ENCODE assay signal across 1 cellular context in the genomic region with DNA sequence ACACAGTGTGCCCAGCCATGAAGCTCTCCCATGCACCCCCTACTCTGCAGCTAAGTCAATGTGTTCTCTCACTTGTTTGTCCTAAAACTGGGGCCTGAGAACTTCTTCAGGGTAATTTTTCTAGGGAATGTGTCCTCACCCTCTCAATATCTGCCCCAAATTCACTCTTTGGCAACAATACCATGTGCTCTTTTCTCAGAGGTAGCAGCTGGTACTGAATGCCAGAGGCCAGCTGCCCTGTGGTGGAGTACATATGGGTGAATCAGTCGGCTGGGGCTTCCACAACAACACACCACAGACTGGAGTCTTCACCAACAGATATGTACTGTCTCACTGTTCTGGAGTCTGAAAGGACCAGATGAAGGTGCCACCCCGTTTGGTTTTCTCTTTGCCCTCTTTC.
TF ChIP-seq lines count a peak whose summit lies in the region.

No MANE protein-coding gene starts in this region.

TF ChIP-seq in K562, 482 proteins besides CTCF, POLR2A, EP300 and RAD21 (continued from another document):
- TF ChIP-seq ZBTB49 (CRISPR knock-in tag; IDR thresholded peaks at IDR 0.05; ENCODE audit: borderline replicate concordance): no peak
- no peak for TF ChIP-seq ZNF512 (tag; IDR thresholded peaks at IDR 0.05)
- TF ChIP-seq ZNF253 (CRISPR knock-in tag; conservative IDR thresholded peaks at IDR 0.05): no peak
- no peak for TF ChIP-seq MTA2 (IDR thresholded peaks at IDR 0.05; ENCODE audit: low read depth)
- no peak for TF ChIP-seq XRCC5 (IDR thresholded peaks at IDR 0.05; ENCODE audit: low read depth, low read length)
- TF ChIP-seq ETV5 (CRISPR knock-in tag; IDR thresholded peaks at IDR 0.05; ENCODE audit: low read depth): 0 out of 2 replicates have a peak, but pooled peaks have one; percentile 33
- no peak for TF ChIP-seq FOS (IDR thresholded peaks at IDR 0.05; ENCODE audit: extremely low read depth, insufficient read length)
- TF ChIP-seq YBX1 (IDR thresholded peaks at IDR 0.05): no peak
- 0 out of 2 replicates have a peak, but pooled peaks have one; percentile 3 for TF ChIP-seq TGIF2 (CRISPR knock-in tag; IDR thresholded peaks at IDR 0.05)
- TF ChIP-seq ZNF347 (CRISPR knock-in tag; IDR thresholded peaks at IDR 0.05; ENCODE audit: low read depth): no peak
- TF ChIP-seq ZNF431 (CRISPR knock-in tag; IDR thresholded peaks at IDR 0.05): no peak
- TF ChIP-seq, protein P1, sequence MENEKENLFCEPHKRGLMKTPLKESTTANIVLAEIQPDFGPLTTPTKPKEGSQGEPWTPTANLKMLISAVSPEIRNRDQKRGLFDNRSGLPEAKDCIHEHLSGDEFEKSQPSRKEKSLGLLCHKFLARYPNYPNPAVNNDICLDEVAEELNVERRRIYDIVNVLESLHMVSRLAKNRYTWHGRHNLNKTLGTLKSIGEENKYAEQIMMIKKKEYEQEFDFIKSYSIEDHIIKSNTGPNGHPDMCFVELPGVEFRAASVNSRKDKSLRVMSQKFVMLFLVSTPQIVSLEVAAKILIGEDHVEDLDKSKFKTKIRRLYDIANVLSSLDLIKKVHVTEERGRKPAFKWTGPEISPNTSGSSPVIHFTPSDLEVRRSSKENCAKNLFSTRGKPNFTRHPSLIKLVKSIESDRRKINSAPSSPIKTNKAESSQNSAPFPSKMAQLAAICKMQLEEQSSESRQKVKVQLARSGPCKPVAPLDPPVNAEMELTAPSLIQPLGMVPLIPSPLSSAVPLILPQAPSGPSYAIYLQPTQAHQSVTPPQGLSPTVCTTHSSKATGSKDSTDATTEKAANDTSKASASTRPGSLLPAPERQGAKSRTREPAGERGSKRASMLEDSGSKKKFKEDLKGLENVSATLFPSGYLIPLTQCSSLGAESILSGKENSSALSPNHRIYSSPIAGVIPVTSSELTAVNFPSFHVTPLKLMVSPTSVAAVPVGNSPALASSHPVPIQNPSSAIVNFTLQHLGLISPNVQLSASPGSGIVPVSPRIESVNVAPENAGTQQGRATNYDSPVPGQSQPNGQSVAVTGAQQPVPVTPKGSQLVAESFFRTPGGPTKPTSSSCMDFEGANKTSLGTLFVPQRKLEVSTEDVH (IDR thresholded peaks at IDR 0.05; ENCODE audit: low read depth, partially characterized antibody): no peak
- no peak for TF ChIP-seq GTF3C2 (IDR thresholded peaks at IDR 0.05; ENCODE audit: borderline replicate concordance, extremely low read depth, insufficient read length)
- no peak for TF ChIP-seq ZNF263 (CRISPR knock-in tag; IDR thresholded peaks at IDR 0.05; ENCODE audit: borderline replicate concordance)
- TF ChIP-seq NELFE (IDR thresholded peaks at IDR 0.05; ENCODE audit: insufficient read depth, insufficient read length): no peak
- no peak for TF ChIP-seq ZNF583 (CRISPR knock-in tag; IDR thresholded peaks at IDR 0.05)
- no peak for TF ChIP-seq RNF2 (IDR thresholded peaks at IDR 0.05)
- TF ChIP-seq PHB (CRISPR knock-in tag; IDR thresholded peaks at IDR 0.05): no peak
- TF ChIP-seq DNMT1 (IDR thresholded peaks at IDR 0.05): no peak
- TF ChIP-seq RBM17 (IDR thresholded peaks at IDR 0.05; ENCODE audit: borderline replicate concordance, low read depth, low read length): no peak
- no peak for TF ChIP-seq STAT5A (IDR thresholded peaks at IDR 0.05; ENCODE audit: borderline replicate concordance, low read length)
- TF ChIP-seq, protein P2, sequence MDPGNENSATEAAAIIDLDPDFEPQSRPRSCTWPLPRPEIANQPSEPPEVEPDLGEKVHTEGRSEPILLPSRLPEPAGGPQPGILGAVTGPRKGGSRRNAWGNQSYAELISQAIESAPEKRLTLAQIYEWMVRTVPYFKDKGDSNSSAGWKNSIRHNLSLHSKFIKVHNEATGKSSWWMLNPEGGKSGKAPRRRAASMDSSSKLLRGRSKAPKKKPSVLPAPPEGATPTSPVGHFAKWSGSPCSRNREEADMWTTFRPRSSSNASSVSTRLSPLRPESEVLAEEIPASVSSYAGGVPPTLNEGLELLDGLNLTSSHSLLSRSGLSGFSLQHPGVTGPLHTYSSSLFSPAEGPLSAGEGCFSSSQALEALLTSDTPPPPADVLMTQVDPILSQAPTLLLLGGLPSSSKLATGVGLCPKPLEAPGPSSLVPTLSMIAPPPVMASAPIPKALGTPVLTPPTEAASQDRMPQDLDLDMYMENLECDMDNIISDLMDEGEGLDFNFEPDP (CRISPR knock-in tag; IDR thresholded peaks at IDR 0.05): no peak
- TF ChIP-seq HOXB6 (CRISPR knock-in tag; IDR thresholded peaks at IDR 0.05; ENCODE audit: borderline replicate concordance): no peak
- no peak for TF ChIP-seq ZNF175 (CRISPR knock-in tag; IDR thresholded peaks at IDR 0.05; ENCODE audit: low read depth)
- TF ChIP-seq NR1H2 (CRISPR knock-in tag; IDR thresholded peaks at IDR 0.05): peak; percentile 40; the same call in 1 of the 2 replicates
- TF ChIP-seq, protein P3, sequence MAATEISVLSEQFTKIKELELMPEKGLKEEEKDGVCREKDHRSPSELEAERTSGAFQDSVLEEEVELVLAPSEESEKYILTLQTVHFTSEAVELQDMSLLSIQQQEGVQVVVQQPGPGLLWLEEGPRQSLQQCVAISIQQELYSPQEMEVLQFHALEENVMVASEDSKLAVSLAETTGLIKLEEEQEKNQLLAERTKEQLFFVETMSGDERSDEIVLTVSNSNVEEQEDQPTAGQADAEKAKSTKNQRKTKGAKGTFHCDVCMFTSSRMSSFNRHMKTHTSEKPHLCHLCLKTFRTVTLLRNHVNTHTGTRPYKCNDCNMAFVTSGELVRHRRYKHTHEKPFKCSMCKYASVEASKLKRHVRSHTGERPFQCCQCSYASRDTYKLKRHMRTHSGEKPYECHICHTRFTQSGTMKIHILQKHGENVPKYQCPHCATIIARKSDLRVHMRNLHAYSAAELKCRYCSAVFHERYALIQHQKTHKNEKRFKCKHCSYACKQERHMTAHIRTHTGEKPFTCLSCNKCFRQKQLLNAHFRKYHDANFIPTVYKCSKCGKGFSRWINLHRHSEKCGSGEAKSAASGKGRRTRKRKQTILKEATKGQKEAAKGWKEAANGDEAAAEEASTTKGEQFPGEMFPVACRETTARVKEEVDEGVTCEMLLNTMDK (IDR thresholded peaks at IDR 0.05; ENCODE audit: borderline replicate concordance, insufficient read depth, low read depth, low read length, poor library complexity, severe bottlenecking): no peak
- TF ChIP-seq POLR2AphosphoS5 (IDR thresholded peaks at IDR 0.05; ENCODE audit: control insufficient read depth, insufficient read depth, low read depth, low read length): no peak
- no peak for TF ChIP-seq HNRNPUL1 (IDR thresholded peaks at IDR 0.05; ENCODE audit: low read length)
- TF ChIP-seq EZH2 (IDR thresholded peaks at IDR 0.05; ENCODE audit: borderline replicate concordance, low read depth, low read length): no peak
- TF ChIP-seq, protein P4, sequence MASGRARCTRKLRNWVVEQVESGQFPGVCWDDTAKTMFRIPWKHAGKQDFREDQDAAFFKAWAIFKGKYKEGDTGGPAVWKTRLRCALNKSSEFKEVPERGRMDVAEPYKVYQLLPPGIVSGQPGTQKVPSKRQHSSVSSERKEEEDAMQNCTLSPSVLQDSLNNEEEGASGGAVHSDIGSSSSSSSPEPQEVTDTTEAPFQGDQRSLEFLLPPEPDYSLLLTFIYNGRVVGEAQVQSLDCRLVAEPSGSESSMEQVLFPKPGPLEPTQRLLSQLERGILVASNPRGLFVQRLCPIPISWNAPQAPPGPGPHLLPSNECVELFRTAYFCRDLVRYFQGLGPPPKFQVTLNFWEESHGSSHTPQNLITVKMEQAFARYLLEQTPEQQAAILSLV (tag; IDR thresholded peaks at IDR 0.05): no peak
- no peak for TF ChIP-seq CLOCK (CRISPR knock-in tag; IDR thresholded peaks at IDR 0.05; ENCODE audit: borderline replicate concordance)
- TF ChIP-seq L3MBTL2 (IDR thresholded peaks at IDR 0.05): no peak
- TF ChIP-seq RBBP5 (IDR thresholded peaks at IDR 0.05; ENCODE audit: borderline replicate concordance, insufficient read depth, low read length, poor library complexity, severe bottlenecking): no peak
- no peak for TF ChIP-seq SRF (CRISPR knock-in tag; IDR thresholded peaks at IDR 0.05)
- no peak for TF ChIP-seq CREB3L1 (IDR thresholded peaks at IDR 0.05; ENCODE audit: borderline replicate concordance, low read depth)
- no peak for TF ChIP-seq KLF1 (tag; IDR thresholded peaks at IDR 0.05)
- no peak for TF ChIP-seq ZFX (CRISPR knock-in tag; IDR thresholded peaks at IDR 0.05)
- TF ChIP-seq, protein P5, sequence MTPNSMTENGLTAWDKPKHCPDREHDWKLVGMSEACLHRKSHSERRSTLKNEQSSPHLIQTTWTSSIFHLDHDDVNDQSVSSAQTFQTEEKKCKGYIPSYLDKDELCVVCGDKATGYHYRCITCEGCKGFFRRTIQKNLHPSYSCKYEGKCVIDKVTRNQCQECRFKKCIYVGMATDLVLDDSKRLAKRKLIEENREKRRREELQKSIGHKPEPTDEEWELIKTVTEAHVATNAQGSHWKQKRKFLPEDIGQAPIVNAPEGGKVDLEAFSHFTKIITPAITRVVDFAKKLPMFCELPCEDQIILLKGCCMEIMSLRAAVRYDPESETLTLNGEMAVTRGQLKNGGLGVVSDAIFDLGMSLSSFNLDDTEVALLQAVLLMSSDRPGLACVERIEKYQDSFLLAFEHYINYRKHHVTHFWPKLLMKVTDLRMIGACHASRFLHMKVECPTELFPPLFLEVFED (CRISPR knock-in tag; conservative IDR thresholded peaks at IDR 0.05): no peak
- no peak for TF ChIP-seq CXXC5 (CRISPR knock-in tag; IDR thresholded peaks at IDR 0.05)
